ENCODE assay signal across 9 cellular contexts in genomic region chr11:130677486-130678153, GRCh38.
DNase-seq lines count a peak whose midpoint lies in the region; ATAC-seq and TF ChIP-seq lines count a peak whose summit lies in the region.
"Had no signal": no experiment of that assay in that cellular context is flagged by ENCODE, and none has a peak within 500 bp of the region (broad histone marks: within the 10 kb centered on the region; RNA-seq: fewer than 3 reads in every experiment).

No MANE protein-coding gene starts in this region.

- H3K4me1 ChIP-seq in lower lobe of right lung, result peaks cover 4% of the 10 kb centered on the region

- intact Hi-C loops in lower lobe of right lung (cut with DNase I), result no loop called here

- no peaks in the 10 kb centered on the region for H3K27me3 ChIP-seq in MG63
- H3K27me3 ChIP-seq in lower lobe of right lung (ENCODE audit: low read depth), result no peaks in the 10 kb centered on the region

- ATAC-seq in lower lobe of right lung, result peak; percentile 68 to 76
- no peak for ATAC-seq in GM21717 (IDR thresholded peaks at IDR 0.05; ENCODE audit: unreplicated experiment)

- H3K4me3 ChIP-seq in MG63 (no peak overlapping the region), lower lobe of right lung (no peak overlapping the region)

- H3K36me3 ChIP-seq in MG63 (no peaks in the 10 kb centered on the region), lower lobe of right lung (no peaks in the 10 kb centered on the region)

- DNase-seq in AG08395 (ENCODE audit: low spot score) (peak; percentile 85), MG63 (peak; percentile 68), epidermal melanocyte (ENCODE audit: insufficient read length, low spot score) (peak; percentile 56), lower lobe of right lung (no peak), GOT3 (lab: John Stamatoyannopoulos, UW) (no peak), OCI-M1 (lab: John Stamatoyannopoulos, UW) (no peak), NCI-H345 treated with DMSO at 0.1 percent for 48 hours (lab: John Stamatoyannopoulos, UW; ENCODE audit: unreplicated experiment) (no peak)
- DNase-seq: nephron progenitor cell had no signal

- peak overlapping the region; percentile 61 for H3K27ac ChIP-seq in lower lobe of right lung

- TF ChIP-seq CTCF in lower lobe of right lung (IDR thresholded peaks at IDR 0.05), result no peak

- H3K9me3 ChIP-seq in MG63, result peaks cover 39% of the 10 kb centered on the region
- peaks cover 14% of the 10 kb centered on the region for H3K9me3 ChIP-seq in lower lobe of right lung

Comparison
In these comparisons a context has a peak if more than half of its experiments do, and no peak if none do; other contexts are left out.
1. DNase-seq: peak in AG08395 (single experiment), MG63 (single experiment) and epidermal melanocyte (single experiment); none in lower lobe of right lung (single experiment), GOT3 (single experiment), OCI-M1 (single experiment) and NCI-H345 treated with DMSO at 0.1 percent for 48 hours (single experiment).